Comparison of ENCODE assay signal across 10 cellular contexts in genomic region chr2:205650450-205650849, GRCh38. TPM values are rescaled to one million over a fixed set of nuclear protein-coding genes. Genes with fewer than 3 reads are reported as not detected.
DNase-seq lines count a peak whose midpoint lies in the region; ATAC-seq, FAIRE-seq and TF ChIP-seq lines count a peak whose summit lies in the region.
"Had no signal": no experiment of that assay in that cellular context is flagged by ENCODE, and none has a peak within 500 bp of the region (broad histone marks: within the 10 kb centered on the region; RNA-seq: fewer than 3 reads in every experiment).

No MANE protein-coding gene starts in this region.

- no peaks in the 10 kb centered on the region for H3K4me1 ChIP-seq in heart right ventricle
- H3K4me1 ChIP-seq in CD8-positive, alpha-beta T cell (ENCODE audit: insufficient read depth, low read length) = no peaks in the 10 kb centered on the region

- FAIRE-seq in urothelium cell line (lab: Jason Lieb, UNC) = no peak
- FAIRE-seq: A204.1 had no signal

- WGBS in heart right ventricle, 2 donors = 78 to 80% methylated on average over 4 of the region's 4 CpGs

- H3K4me3 ChIP-seq in heart right ventricle = no peak overlapping the region
- H3K4me3 ChIP-seq in CD8-positive, alpha-beta T cell (ENCODE audit: low read depth, low read length) = no peak overlapping the region

- H3K27me3 ChIP-seq in heart right ventricle = no peaks in the 10 kb centered on the region
- no peaks in the 10 kb centered on the region for H3K27me3 ChIP-seq in CD8-positive, alpha-beta T cell (ENCODE audit: insufficient read depth, low read length)

- H3K27ac Mint-ChIP-seq in CD8-positive, alpha-beta T cell = no peak overlapping the region
- H3K27ac Mint-ChIP-seq: activated CD4-positive, alpha-beta memory T cell treated with anti-CD3 and anti-CD28 coated beads, Interleukin-2, amount 10 ng/mL, durations not matched to agents 7 days and 5 days had no signal

- TF ChIP-seq CTCF in heart right ventricle (IDR thresholded peaks at IDR 0.05) = no peak
- TF ChIP-seq CTCF in CD8-positive, alpha-beta T cell (IDR thresholded peaks at IDR 0.05) = no peak

- H3K4me1 Mint-ChIP-seq in CD8-positive, alpha-beta T cell (ENCODE audit: low read depth) = no peaks in the 10 kb centered on the region
- H3K4me1 Mint-ChIP-seq: activated CD4-positive, alpha-beta memory T cell treated with anti-CD3 and anti-CD28 coated beads, Interleukin-2, amount 10 ng/mL, durations not matched to agents 7 days and 5 days had no signal

- DNase-seq in heart right ventricle (no peak), Right ventricle myocardium inferior (ENCODE audit: missing footprints) (no peak), astrocyte of the hippocampus (ENCODE audit: low read depth, low spot score) (peak; percentile 52), iPS-NIHi11 (ENCODE audit: low spot score) (peak; percentile 51), urothelium cell line (ENCODE audit: low spot score) (peak; percentile 31), SHP77 (lab: John Stamatoyannopoulos, UW) (no peak)
- DNase-seq in activated CD4-positive, CD25-positive, alpha-beta regulatory T cell (lab: John Stamatoyannopoulos, UW) = no peak
- DNase-seq in CD8-positive, alpha-beta T cell = no peak
- DNase-seq: activated CD4-positive, alpha-beta memory T cell treated with anti-CD3 and anti-CD28 coated beads, Interleukin-2, amount 10 ng/mL, durations not matched to agents 7 days and 5 days had no signal

- H3K27ac ChIP-seq in heart right ventricle = no peak overlapping the region
- no peak overlapping the region for H3K27ac ChIP-seq in CD8-positive, alpha-beta T cell (ENCODE audit: low read depth, low read length)

- intact Hi-C loops in heart right ventricle (cut with DNase I) = no loop called here
- intact Hi-C loops in Right ventricle myocardium inferior (cut with DNase I) = no loop called here
- intact Hi-C loops in CD8-positive, alpha-beta T cell (cut with DNase I, micrococcal nuclease) = no loop called here

- H3K36me3 ChIP-seq in heart right ventricle = no peaks in the 10 kb centered on the region
- H3K36me3 ChIP-seq in CD8-positive, alpha-beta T cell (ENCODE audit: insufficient read depth, low read length) = no peaks in the 10 kb centered on the region

- H3K9me3 Mint-ChIP-seq in CD8-positive, alpha-beta T cell = no peaks in the 10 kb centered on the region
- H3K9me3 Mint-ChIP-seq: activated CD4-positive, alpha-beta memory T cell treated with anti-CD3 and anti-CD28 coated beads, Interleukin-2, amount 10 ng/mL, durations not matched to agents 7 days and 5 days had no signal

- POLR2A ChIA-PET in CD8-positive, alpha-beta T cell (lab: Charles Lee) = no interaction called here

- no peaks in the 10 kb centered on the region for H3K36me3 Mint-ChIP-seq in CD8-positive, alpha-beta T cell

- no peaks in the 10 kb centered on the region for H3K9me3 ChIP-seq in heart right ventricle
- H3K9me3 ChIP-seq in CD8-positive, alpha-beta T cell (ENCODE audit: low read length) = no peaks in the 10 kb centered on the region

- peak in 6 of 8 donors; percentile 29 to 74 (median 61) for ATAC-seq in heart right ventricle
- no peak for ATAC-seq in Right ventricle myocardium inferior
- no peak for ATAC-seq in CD8-positive, alpha-beta T cell

- no peaks in the 10 kb centered on the region for H3K27me3 Mint-ChIP-seq in CD8-positive, alpha-beta T cell (ENCODE audit: low read depth)

- CTCF ChIA-PET in CD8-positive, alpha-beta T cell (lab: Charles Lee) = interaction anchor here (0.8 kb wide), 1 partner anchor 125 kb away, joined by 3 read pairs; no protein-coding TSS in a partner anchor

- H3K4me3 Mint-ChIP-seq in CD8-positive, alpha-beta T cell = no peak overlapping the region
- H3K4me3 Mint-ChIP-seq: activated CD4-positive, alpha-beta memory T cell treated with anti-CD3 and anti-CD28 coated beads, Interleukin-2, amount 10 ng/mL, durations not matched to agents 7 days and 5 days had no signal

RNA-seq across cellular contexts. Expression of gene NRP2, which starts 31.9 kb away (rescaled TPM):
- total RNA-seq in heart right ventricle (10 to 100 TPM in 5 of 10 donors, 1 to 10 TPM in 5; 4.7 to 29.4 (median 9.9) TPM), Right ventricle myocardium inferior (7.6 TPM)
- polyA plus RNA-seq in heart right ventricle = 1 to 10 TPM; 2.5 to 2.7 TPM
- total RNA-seq in CD8-positive, alpha-beta T cell = not detected

Comparison
In these comparisons a context has a peak if more than half of its experiments do, and no peak if none do; other contexts are left out.
1. ATAC-seq: peak in heart right ventricle (6 of 8); none in Right ventricle myocardium inferior (single experiment) and CD8-positive, alpha-beta T cell (single experiment).
2. DNase-seq: peak in astrocyte of the hippocampus (single experiment), iPS-NIHi11 (single experiment) and urothelium cell line (single experiment); none in heart right ventricle (0 of 2), Right ventricle myocardium inferior (single experiment), SHP77 (0 of 2), activated CD4-positive, CD25-positive, alpha-beta regulatory T cell (0 of 4) and CD8-positive, alpha-beta T cell (0 of 7).